ENCODE assay signal across 19 cellular contexts in genomic region chr16:86959182-86959651, GRCh38.
"Had no signal": no experiment of that assay in that cellular context is flagged by ENCODE, and none has a peak within 500 bp of the region (broad histone marks: within the 10 kb centered on the region; RNA-seq: fewer than 3 reads in every experiment).

No MANE protein-coding gene starts in this region.

- H3K4me3 ChIP-seq: heart right ventricle, lung had no signal

- DNase-seq: activated B cell treated with CpG ODN at 0.5 μM for 24 hours; activated CD4-positive, alpha-beta T cell treated with anti-CD3 and anti-CD28 coated beads for 36 hours; activated CD4-positive, alpha-beta T cell treated with anti-CD3 and anti-CD28 coated beads, Interleukin-2, amount 50 U/mL, for 4 hours; activated CD8-positive, alpha-beta memory T cell treated with anti-CD3 and anti-CD28 coated beads for 24 hours; activated CD8-positive, alpha-beta memory T cell treated with anti-CD3 and anti-CD28 coated beads, Interleukin-2, amount 50 U/mL, for 4 hours; activated naive CD4-positive, alpha-beta T cell treated with anti-CD3 and anti-CD28 coated beads for 36 hours; activated T-cell treated with anti-CD3 and anti-CD28 coated beads, Interleukin-2, amount 50 U/mL, for 4 hours; heart right ventricle; islet precursor cell; left colon; naive thymus-derived CD8-positive, alpha-beta T cell; nucleus accumbens; stimulated activated CD4-positive, alpha-beta T cell treated with anti-CD3 and anti-CD28 coated beads, Interleukin-12 subunit alpha, Interleukin-12 subunit beta, amount 100 ng/mL, for 4 hours; stimulated activated CD4-positive, alpha-beta T cell treated with anti-CD3 and anti-CD28 coated beads, Interleukin-4, amount 100 ng/mL, for 4 hours; stimulated activated naive CD8-positive, alpha-beta T cell treated with anti-CD3 and anti-CD28 coated beads, Interleukin-15, Interleukin-2, amounts not matched to agents 100 U/mL and 50 U/mL, for 24 hours had no signal

- H3K9me3 Mint-ChIP-seq: activated B cell treated with CpG ODN at 0.5 μM for 24 hours; activated naive CD4-positive, alpha-beta T cell treated with anti-CD3 and anti-CD28 coated beads for 36 hours; activated T-cell treated with anti-CD3 and anti-CD28 coated beads, Interleukin-2, amount 50 U/mL, for 4 hours; activated T-helper 2 cell treated with anti-CD3 and anti-CD28 coated beads, Interferon-gamma antibody, Interleukin-2, Interleukin-4, amounts not matched to agents 10 μg/mL and 5 μg/mL and 100 μg/mL, durations not matched to agents 14 hours and 24 hours and 36 hours; T-helper 1 cell treated with Interleukin-12 subunit alpha and Interleukin-12 subunit beta and Interleukin-4 antibody, amounts not matched to agents 30 μg/mL and 1 μg/mL, for 36 hours had no signal

- ATAC-seq: activated CD4-positive, alpha-beta T cell treated with anti-CD3 and anti-CD28 coated beads for 36 hours; activated T-cell treated with anti-CD3 and anti-CD28 coated beads, Interleukin-2, amount 50 U/mL, for 4 hours; heart right ventricle; left colon; naive thymus-derived CD8-positive, alpha-beta T cell; stimulated activated naive CD8-positive, alpha-beta T cell treated with anti-CD3 and anti-CD28 coated beads, Interleukin-15, Interleukin-2, amounts not matched to agents 100 U/mL and 50 U/mL, for 24 hours had no signal

- H3K36me3 Mint-ChIP-seq: naive thymus-derived CD8-positive, alpha-beta T cell had no signal

- H3K9me3 ChIP-seq: heart right ventricle had no signal

- H3K4me3 Mint-ChIP-seq: activated B cell treated with CpG ODN at 0.5 μM for 24 hours; activated CD4-positive, alpha-beta T cell treated with anti-CD3 and anti-CD28 coated beads for 36 hours; activated naive CD4-positive, alpha-beta T cell treated with anti-CD3 and anti-CD28 coated beads for 36 hours; activated T-cell treated with anti-CD3 and anti-CD28 coated beads, Interleukin-2, amount 50 U/mL, for 4 hours; naive thymus-derived CD8-positive, alpha-beta T cell; T-helper 1 cell treated with Interleukin-12 subunit alpha and Interleukin-12 subunit beta and Interleukin-4 antibody, amounts not matched to agents 30 μg/mL and 1 μg/mL, for 36 hours had no signal

- H3K27ac Mint-ChIP-seq: activated B cell treated with CpG ODN at 0.5 μM for 24 hours; activated CD4-positive, alpha-beta T cell treated with anti-CD3 and anti-CD28 coated beads for 36 hours; activated naive CD4-positive, alpha-beta T cell treated with anti-CD3 and anti-CD28 coated beads for 36 hours; activated T-helper 2 cell treated with anti-CD3 and anti-CD28 coated beads, Interferon-gamma antibody, Interleukin-2, Interleukin-4, amounts not matched to agents 10 μg/mL and 5 μg/mL and 100 μg/mL, durations not matched to agents 14 hours and 24 hours and 36 hours; naive thymus-derived CD8-positive, alpha-beta T cell; T-helper 1 cell treated with Interleukin-12 subunit alpha and Interleukin-12 subunit beta and Interleukin-4 antibody, amounts not matched to agents 30 μg/mL and 1 μg/mL, for 36 hours had no signal

- H3K36me3 ChIP-seq: heart right ventricle had no signal

- H3K27ac ChIP-seq: epithelial cell of prostate, heart right ventricle had no signal
